In genomic region chr19:39068259-39068658, GRCh38 we compare ENCODE assay signal across 3 cellular contexts. TPM values are rescaled to one million over a fixed set of nuclear protein-coding genes. Genes with fewer than 3 reads are reported as not detected.
"Had no signal": no experiment of that assay in that cellular context is flagged by ENCODE, and none has a peak within 500 bp of the region (broad histone marks: within the 10 kb centered on the region; RNA-seq: fewer than 3 reads in every experiment).

No MANE protein-coding gene starts in this region.

RNA-seq across cellular contexts. Expression of gene ACP7, which starts 15.9 kb away (rescaled TPM):
- total RNA-seq: Right ventricle myocardium inferior, RPMI7951, SJCRH30 had no signal

RNA-seq across cellular contexts. Expression of gene FBXO27, which starts 35.9 kb away (rescaled TPM):
- total RNA-seq: RPMI7951 had no signal
